ENCODE assay signal across 8 cellular contexts in genomic region chr12:53102883-53103807, GRCh38. TPM values are rescaled to one million over a fixed set of nuclear protein-coding genes. Genes with fewer than 3 reads are reported as not detected.
DNase-seq lines count a peak whose midpoint lies in the region; ATAC-seq and TF ChIP-seq lines count a peak whose summit lies in the region.

Gene SOAT2, plus strand, starts transcription at chr12:53103486. Its CDS starts 92 bp downstream, at chr12:53103578.

- H3K36me3 ChIP-seq in Peyer's patch: no peaks in the 10 kb centered on the region
- no peaks in the 10 kb centered on the region for H3K36me3 ChIP-seq in duodenal mucosa (ENCODE audit: control insufficient read depth in 1 of 2, insufficient read depth in 2 of 2, low read length in 2 of 2)

- in situ Hi-C loops in ACHN (cut with HindIII; ENCODE audit: low pct_ligation_motif_present, low pct_unique_long_range_greater_than_20kb, low sequenced_read_pairs): no loop called here

- peaks cover 27% of the 10 kb centered on the region for H3K4me1 Mint-ChIP-seq in activated T-helper 1 cell treated with anti-CD3 and anti-CD28 coated beads, Interleukin-12 subunit alpha, Interleukin-12 subunit beta, Interleukin-2, Interleukin-4 antibody, amounts not matched to agents 30 ng/mL and 10 ng/mL and 1 ng/mL, durations not matched to agents 14 hours and 24 hours and 36 hours (ENCODE audit: low read depth)
- peaks cover 41% of the 10 kb centered on the region for H3K4me1 Mint-ChIP-seq in stimulated activated memory B cell treated with anti-CD40 and anti-IgM and Interleukin-4, amounts not matched to agents 10 μg/mL and 1 μg/mL and 100 μg/mL, for 72 hours

- ATAC-seq in stimulated activated memory B cell treated with anti-CD40 and anti-IgM and Interleukin-4, amounts not matched to agents 10 μg/mL and 1 μg/mL and 100 μg/mL, for 72 hours: peak; percentile 81

- intact Hi-C loops in activated T-helper 1 cell treated with anti-CD3 and anti-CD28 coated beads, Interleukin-12 subunit alpha, Interleukin-12 subunit beta, Interleukin-2, Interleukin-4 antibody, amounts not matched to agents 30 ng/mL and 10 ng/mL and 1 ng/mL, durations not matched to agents 14 hours and 24 hours and 36 hours (cut with micrococcal nuclease): no loop called here

- TF ChIP-seq CTCF in Peyer's patch (IDR thresholded peaks at IDR 0.05): peak in 2 of 6 experiments; percentile 2 to 10

- H3K27me3 Mint-ChIP-seq in activated T-helper 1 cell treated with anti-CD3 and anti-CD28 coated beads, Interleukin-12 subunit alpha, Interleukin-12 subunit beta, Interleukin-2, Interleukin-4 antibody, amounts not matched to agents 30 ng/mL and 10 ng/mL and 1 ng/mL, durations not matched to agents 14 hours and 24 hours and 36 hours (ENCODE audit: insufficient read depth): peaks cover 12% of the 10 kb centered on the region
- no peaks in the 10 kb centered on the region for H3K27me3 Mint-ChIP-seq in stimulated activated memory B cell treated with anti-CD40 and anti-IgM and Interleukin-4, amounts not matched to agents 10 μg/mL and 1 μg/mL and 100 μg/mL, for 72 hours

- H3K9me3 Mint-ChIP-seq in activated T-helper 1 cell treated with anti-CD3 and anti-CD28 coated beads, Interleukin-12 subunit alpha, Interleukin-12 subunit beta, Interleukin-2, Interleukin-4 antibody, amounts not matched to agents 30 ng/mL and 10 ng/mL and 1 ng/mL, durations not matched to agents 14 hours and 24 hours and 36 hours: no peaks in the 10 kb centered on the region
- no peaks in the 10 kb centered on the region for H3K9me3 Mint-ChIP-seq in stimulated activated memory B cell treated with anti-CD40 and anti-IgM and Interleukin-4, amounts not matched to agents 10 μg/mL and 1 μg/mL and 100 μg/mL, for 72 hours

- no peak for TF ChIP-seq POLR2A in Peyer's patch (IDR thresholded peaks at IDR 0.05)

- no peaks in the 10 kb centered on the region for H3K9me3 ChIP-seq in Peyer's patch
- no peaks in the 10 kb centered on the region for H3K9me3 ChIP-seq in duodenal mucosa (ENCODE audit: control insufficient read depth in 1 of 2, low read length in 2 of 2)

- peak within 1 kb of the TSS; percentile 55 to 84 (median 76) for H3K27ac ChIP-seq in Peyer's patch
- H3K27ac ChIP-seq in duodenal mucosa (ENCODE audit: low read depth, low read length): peak within 1 kb of the TSS; percentile 55

- no peak within 1 kb of the TSS for H3K27ac Mint-ChIP-seq in activated T-helper 1 cell treated with anti-CD3 and anti-CD28 coated beads, Interleukin-12 subunit alpha, Interleukin-12 subunit beta, Interleukin-2, Interleukin-4 antibody, amounts not matched to agents 30 ng/mL and 10 ng/mL and 1 ng/mL, durations not matched to agents 14 hours and 24 hours and 36 hours
- H3K27ac Mint-ChIP-seq in stimulated activated memory B cell treated with anti-CD40 and anti-IgM and Interleukin-4, amounts not matched to agents 10 μg/mL and 1 μg/mL and 100 μg/mL, for 72 hours: peak within 1 kb of the TSS; percentile 76

- peak within 1 kb of the TSS in 2 of 4 donors; percentile 7 to 10 for H3K4me3 ChIP-seq in Peyer's patch
- peak within 1 kb of the TSS; percentile 9 to 31 for H3K4me3 ChIP-seq in duodenal mucosa (ENCODE audit: low read depth in 1 of 2, low read length in 2 of 2)

- peaks cover 5 to 29% (median 13%) of the 10 kb centered on the region in 4 donors for H3K4me1 ChIP-seq in Peyer's patch
- H3K4me1 ChIP-seq in duodenal mucosa (ENCODE audit: control insufficient read depth in 1 of 2, insufficient read depth in 2 of 2, low read length in 2 of 2): peaks cover 29 to 35% of the 10 kb centered on the region in 2 donors

- DNase-seq in activated T-helper 1 cell treated with Interleukin-2 at 50 U/mL for 16 hours (ENCODE audit: low read depth): peak; percentile 37
- DNase-seq in activated T-helper 1 cell treated with anti-CD3 and anti-CD28 coated beads, Interleukin-12 subunit alpha, Interleukin-12 subunit beta, Interleukin-2, Interleukin-4 antibody, amounts not matched to agents 30 ng/mL and 10 ng/mL and 1 ng/mL, durations not matched to agents 14 hours and 24 hours and 36 hours (ENCODE audit: low spot score): no peak
- peak; percentile 65 to 80 (median 72) for DNase-seq in Peyer's patch
- no peak for DNase-seq in mucosa of gallbladder (ENCODE audit: low spot score)
- DNase-seq in ACHN: no peak
- no peak for DNase-seq in SKM-1 (lab: John Stamatoyannopoulos, UW; ENCODE audit: unreplicated experiment)

- peak within 1 kb of the TSS; percentile 21 to 40 for H3K9ac ChIP-seq in duodenal mucosa (ENCODE audit: low read depth in 1 of 2, low read length in 2 of 2)

- no peaks in the 10 kb centered on the region for H3K27me3 ChIP-seq in Peyer's patch
- no peaks in the 10 kb centered on the region for H3K27me3 ChIP-seq in duodenal mucosa (ENCODE audit: control insufficient read depth in 1 of 2, insufficient read depth in 2 of 2, low read length in 2 of 2)

- H3K36me3 Mint-ChIP-seq in activated T-helper 1 cell treated with anti-CD3 and anti-CD28 coated beads, Interleukin-12 subunit alpha, Interleukin-12 subunit beta, Interleukin-2, Interleukin-4 antibody, amounts not matched to agents 30 ng/mL and 10 ng/mL and 1 ng/mL, durations not matched to agents 14 hours and 24 hours and 36 hours (ENCODE audit: low read depth): no peaks in the 10 kb centered on the region
- no peaks in the 10 kb centered on the region for H3K36me3 Mint-ChIP-seq in stimulated activated memory B cell treated with anti-CD40 and anti-IgM and Interleukin-4, amounts not matched to agents 10 μg/mL and 1 μg/mL and 100 μg/mL, for 72 hours

- no peak within 1 kb of the TSS for H3K4me3 Mint-ChIP-seq in activated T-helper 1 cell treated with anti-CD3 and anti-CD28 coated beads, Interleukin-12 subunit alpha, Interleukin-12 subunit beta, Interleukin-2, Interleukin-4 antibody, amounts not matched to agents 30 ng/mL and 10 ng/mL and 1 ng/mL, durations not matched to agents 14 hours and 24 hours and 36 hours
- H3K4me3 Mint-ChIP-seq in stimulated activated memory B cell treated with anti-CD40 and anti-IgM and Interleukin-4, amounts not matched to agents 10 μg/mL and 1 μg/mL and 100 μg/mL, for 72 hours: no peak within 1 kb of the TSS

RNA-seq across cellular contexts. Expression of gene SOAT2, which starts in this region (rescaled TPM):
- not detected in 2 replicates for total RNA-seq in activated T-helper 1 cell treated with anti-CD3 and anti-CD28 coated beads, Interleukin-12 subunit alpha, Interleukin-12 subunit beta, Interleukin-2, Interleukin-4 antibody, amounts not matched to agents 30 ng/mL and 10 ng/mL and 1 ng/mL, durations not matched to agents 14 hours and 24 hours and 36 hours
- total RNA-seq in Peyer's patch: 10 to 100 TPM in 3 of 4 donors, not detected in 1; 13.3 to 55.0 (median 34.5) TPM
- 0.75 TPM for total RNA-seq in mucosa of gallbladder

Comparison
In these comparisons a context has a peak if more than half of its experiments do, and no peak if none do; other contexts are left out.
1. DNase-seq: peak in activated T-helper 1 cell treated with Interleukin-2 at 50 U/mL for 16 hours (single experiment) and Peyer's patch (3 of 3); none in activated T-helper 1 cell treated with anti-CD3 and anti-CD28 coated beads, Interleukin-12 subunit alpha, Interleukin-12 subunit beta, Interleukin-2, Interleukin-4 antibody, amounts not matched to agents 30 ng/mL and 10 ng/mL and 1 ng/mL, durations not matched to agents 14 hours and 24 hours and 36 hours (single experiment), mucosa of gallbladder (single experiment), ACHN (single experiment) and SKM-1 (single experiment).